In the genomic region with DNA sequence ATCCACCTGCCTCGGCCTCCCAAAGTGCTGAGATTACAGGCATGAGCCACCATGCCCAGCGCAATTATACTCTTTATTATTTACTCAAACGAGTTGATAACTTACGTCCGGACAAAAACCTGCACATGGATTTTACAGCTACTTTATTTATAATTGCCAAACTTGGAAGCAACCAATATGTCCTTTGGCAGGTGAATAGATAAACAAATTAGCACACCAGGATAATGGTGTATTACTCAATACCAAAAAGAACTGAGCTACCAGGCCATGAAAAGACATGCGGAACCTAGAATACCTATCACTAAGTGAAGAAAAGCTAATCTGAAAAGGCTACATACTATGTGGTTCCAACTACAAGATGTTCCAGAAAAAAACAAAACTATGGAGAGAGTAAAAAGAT, we compare ENCODE assay signal across 28 cellular contexts.
"Had no signal": no experiment of that assay in that cellular context is flagged by ENCODE, and none has a peak within 500 bp of the region (broad histone marks: within the 10 kb centered on the region; RNA-seq: fewer than 3 reads in every experiment).

No MANE protein-coding gene starts in this region.

- H3K27ac ChIP-seq: neural progenitor cell, ovary, parathyroid adenoma, psoas muscle, skin epidermis, spleen, stomach, thoracic aorta, thyroid gland, tibial nerve, upper lobe of left lung, vagina had no signal

- H3K4me3 ChIP-seq: neural progenitor cell, ovary, psoas muscle, skin epidermis, smooth muscle cell, spleen, stomach, thoracic aorta, thyroid gland, tibial nerve, upper lobe of left lung, vagina had no signal

- H3K36me3 Mint-ChIP-seq: natural killer cell, neural progenitor cell had no signal

- H3K9me3 Mint-ChIP-seq: natural killer cell; nephron; neural progenitor cell; stimulated activated effector memory CD8-positive, alpha-beta T cell treated with anti-CD3 and anti-CD28 coated beads, Interleukin-12 subunit alpha, Interleukin-12 subunit beta, amount 100 ng/mL, for 72 hours; stimulated activated naive B cell treated with anti-CD40 and anti-IgM and Interleukin-4, amounts not matched to agents 10 μg/mL and 1 μg/mL and 100 μg/mL, for 72 hours; stimulated activated naive CD8-positive, alpha-beta T cell treated with anti-CD3 and anti-CD28 coated beads, Interleukin-15, Interleukin-2, amounts not matched to agents 100 ng/mL and 50 ng/mL, for 24 hours had no signal

- H3K4me3 Mint-ChIP-seq: natural killer cell; nephron; neural progenitor cell; stimulated activated effector memory CD8-positive, alpha-beta T cell treated with anti-CD3 and anti-CD28 coated beads, Interleukin-12 subunit alpha, Interleukin-12 subunit beta, amount 100 ng/mL, for 72 hours; stimulated activated naive B cell treated with anti-CD40 and anti-IgM and Interleukin-4, amounts not matched to agents 10 μg/mL and 1 μg/mL and 100 μg/mL, for 72 hours; stimulated activated naive CD8-positive, alpha-beta T cell treated with anti-CD3 and anti-CD28 coated beads, Interleukin-15, Interleukin-2, amounts not matched to agents 100 ng/mL and 50 ng/mL, for 24 hours had no signal

- H3K4me1 Mint-ChIP-seq: natural killer cell; nephron; neural progenitor cell; stimulated activated effector memory CD8-positive, alpha-beta T cell treated with anti-CD3 and anti-CD28 coated beads, Interleukin-12 subunit alpha, Interleukin-12 subunit beta, amount 100 ng/mL, for 72 hours; stimulated activated naive B cell treated with anti-CD40 and anti-IgM and Interleukin-4, amounts not matched to agents 10 μg/mL and 1 μg/mL and 100 μg/mL, for 72 hours had no signal

- H3K27ac Mint-ChIP-seq: natural killer cell; nephron; neural progenitor cell; progenitor cell of endocrine pancreas; stimulated activated effector memory CD8-positive, alpha-beta T cell treated with anti-CD3 and anti-CD28 coated beads, Interleukin-12 subunit alpha, Interleukin-12 subunit beta, amount 100 ng/mL, for 72 hours; stimulated activated naive B cell treated with anti-CD40 and anti-IgM and Interleukin-4, amounts not matched to agents 10 μg/mL and 1 μg/mL and 100 μg/mL, for 72 hours; stimulated activated naive CD8-positive, alpha-beta T cell treated with anti-CD3 and anti-CD28 coated beads, Interleukin-15, Interleukin-2, amounts not matched to agents 100 ng/mL and 50 ng/mL, for 24 hours had no signal

- DNase-seq: natural killer cell; occipital lobe; ovary; psoas muscle; right cardiac atrium; spleen; stimulated activated CD4-positive, alpha-beta T cell treated with anti-CD3 and anti-CD28 coated beads, Interleukin-12 subunit alpha, Interleukin-12 subunit beta, amount 100 ng/mL, for 4 hours; stimulated activated CD4-positive, alpha-beta T cell treated with anti-CD3 and anti-CD28 coated beads, Interleukin-2, amount 100 ng/mL, for 24 hours; stimulated activated CD4-positive, alpha-beta T cell treated with anti-CD3 and anti-CD28 coated beads, Interleukin-2, amount 100 ng/mL, for 48 hours; stimulated activated CD4-positive, alpha-beta T cell treated with anti-CD3 and anti-CD28 coated beads, Interleukin-4, amount 100 ng/mL, for 24 hours; stimulated activated naive B cell treated with anti-CD40 and anti-IgM and Interleukin-4, amounts not matched to agents 10 μg/mL and 1 μg/mL and 100 μg/mL, for 72 hours; stimulated activated naive CD4-positive, alpha-beta T cell treated with Interleukin-2 at 50 U/mL for 16 hours; stomach; thyroid gland; trophoblast cell had no signal

- ATAC-seq: natural killer cell; psoas muscle; right cardiac atrium; sciatic nerve; stimulated activated effector memory CD8-positive, alpha-beta T cell treated with anti-CD3 and anti-CD28 coated beads, Interleukin-12 subunit alpha, Interleukin-12 subunit beta, amount 100 ng/mL, for 72 hours; stimulated activated naive B cell treated with anti-CD40 and anti-IgM and Interleukin-4, amounts not matched to agents 10 μg/mL and 1 μg/mL and 100 μg/mL, for 72 hours had no signal

- H3K27me3 Mint-ChIP-seq: progenitor cell of endocrine pancreas; stimulated activated naive B cell treated with anti-CD40 and anti-IgM and Interleukin-4, amounts not matched to agents 10 μg/mL and 1 μg/mL and 100 μg/mL, for 72 hours; stimulated activated naive CD8-positive, alpha-beta T cell treated with anti-CD3 and anti-CD28 coated beads, Interleukin-15, Interleukin-2, amounts not matched to agents 100 ng/mL and 50 ng/mL, for 24 hours had no signal
